24 cellular contexts compared by ENCODE assay signal in genomic region chr3:172351895-172352466, GRCh38.
"Had no signal": no experiment of that assay in that cellular context is flagged by ENCODE, and none has a peak within 500 bp of the region (broad histone marks: within the 10 kb centered on the region; RNA-seq: fewer than 3 reads in every experiment).

No MANE protein-coding gene starts in this region.

- H3K27me3 Mint-ChIP-seq: naive B cell; stimulated activated naive CD8-positive, alpha-beta T cell treated with anti-CD3 and anti-CD28 coated beads, Interleukin-15, amount 100 ng/mL, for 72 hours had no signal

- H3K27ac Mint-ChIP-seq: mesothelial cell of epicardium; naive B cell; stimulated activated naive CD8-positive, alpha-beta T cell treated with anti-CD3 and anti-CD28 coated beads, Interleukin-15, amount 100 ng/mL, for 72 hours had no signal

- H3K4me3 Mint-ChIP-seq: mesothelial cell of epicardium; naive B cell; nephron progenitor cell; stimulated activated naive CD8-positive, alpha-beta T cell treated with anti-CD3 and anti-CD28 coated beads, Interleukin-15, amount 100 ng/mL, for 72 hours had no signal

- FAIRE-seq: endothelial cell of umbilical vein, keratinocyte had no signal

- DNase-seq: dorsolateral prefrontal cortex; effector CD4-positive, alpha-beta T cell; foreskin melanocyte; glutamatergic neuron; heart right ventricle; hypothalamus; mesenchymal stem cell; mucosa of descending colon; naive B cell; nephron progenitor cell; nucleus accumbens; psoas muscle; right cardiac atrium; stimulated activated CD4-positive, alpha-beta T cell treated with anti-CD3 and anti-CD28 coated beads, Interleukin-15, amount 100 ng/mL, for 24 hours; stimulated activated CD4-positive, alpha-beta T cell treated with anti-CD3 and anti-CD28 coated beads, Interleukin-2, amount 100 ng/mL, for 48 hours; stimulated activated naive CD4-positive, alpha-beta T cell; stimulated activated naive CD8-positive, alpha-beta T cell treated with anti-CD3 and anti-CD28 coated beads, Interleukin-15, amount 100 ng/mL, for 72 hours; transverse colon had no signal

- H3K27me3 ChIP-seq: dorsolateral prefrontal cortex, esophagus muscularis mucosa, heart right ventricle, suprapubic skin, transverse colon had no signal

- H3K9me3 ChIP-seq: esophagus muscularis mucosa, heart right ventricle, mucosa of descending colon, psoas muscle, suprapubic skin, transverse colon had no signal

- ATAC-seq: heart right ventricle; mucosa of descending colon; psoas muscle; right cardiac atrium; stimulated activated naive CD8-positive, alpha-beta T cell treated with anti-CD3 and anti-CD28 coated beads, Interleukin-15, amount 100 ng/mL, for 72 hours had no signal

- H3K4me1 Mint-ChIP-seq: naive B cell; nephron progenitor cell; stimulated activated naive CD8-positive, alpha-beta T cell treated with anti-CD3 and anti-CD28 coated beads, Interleukin-15, amount 100 ng/mL, for 72 hours had no signal

- H3K27ac ChIP-seq: dorsolateral prefrontal cortex, esophagus muscularis mucosa, heart right ventricle, psoas muscle, skin epidermis, suprapubic skin, transverse colon had no signal

- H3K9me3 Mint-ChIP-seq: naive B cell; nephron progenitor cell; stimulated activated naive CD8-positive, alpha-beta T cell treated with anti-CD3 and anti-CD28 coated beads, Interleukin-15, amount 100 ng/mL, for 72 hours had no signal

- H3K4me3 ChIP-seq: dorsolateral prefrontal cortex, esophagus muscularis mucosa, heart right ventricle, mucosa of descending colon, psoas muscle, skin epidermis, suprapubic skin, transverse colon had no signal
